1 cellular context compared by ENCODE assay signal in the genomic region with DNA sequence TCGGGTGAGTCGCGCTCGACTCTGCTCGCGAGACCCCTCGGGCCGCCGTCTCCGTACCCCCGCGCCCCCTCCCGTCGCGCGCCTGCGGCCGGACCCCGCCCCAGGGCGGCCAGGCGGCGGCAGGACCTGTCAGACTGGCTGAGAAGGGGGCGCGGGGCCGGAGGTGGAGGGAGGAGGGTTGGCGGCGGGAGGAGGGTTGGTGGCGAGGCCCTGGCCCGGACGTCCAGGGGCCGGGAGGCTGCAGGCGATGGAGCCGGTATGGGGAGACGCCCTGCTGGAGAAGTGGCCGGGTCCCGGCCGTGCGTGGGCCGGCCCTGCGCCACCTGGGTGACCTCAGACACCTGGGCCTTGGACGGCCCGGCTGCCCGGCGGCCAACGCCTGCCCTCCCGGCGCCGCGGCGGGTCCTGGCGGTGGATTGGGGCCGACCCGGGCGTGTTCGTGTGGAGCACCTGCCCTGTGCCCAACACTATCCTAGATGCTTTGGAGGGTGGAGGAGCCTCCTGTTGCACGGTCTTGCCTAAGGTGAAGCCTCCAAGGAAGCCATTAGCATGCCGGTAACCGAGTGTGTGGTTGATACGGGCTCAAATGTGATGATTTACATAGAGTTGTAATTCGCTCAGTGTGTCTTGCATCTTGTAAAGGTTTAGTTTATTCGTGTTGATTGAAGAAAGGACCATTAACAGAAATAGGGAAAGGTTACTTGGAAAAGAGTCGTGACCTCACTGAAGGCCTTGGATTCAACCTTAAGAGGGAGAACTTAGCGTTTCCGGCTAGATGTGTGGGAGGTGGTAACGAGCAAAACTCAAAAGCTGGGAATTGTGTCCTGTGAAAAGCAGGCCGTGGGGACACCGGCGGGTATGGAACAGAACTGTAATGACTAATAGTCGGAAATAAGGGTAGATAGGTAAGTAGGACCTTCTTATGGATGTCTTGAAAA.
TF ChIP-seq lines count a peak whose summit lies in the region.

No MANE protein-coding gene starts in this region.

TF ChIP-seq in K562, 482 proteins besides CTCF, POLR2A, EP300 and RAD21 (continues in another document):
- TF ChIP-seq SAP30 (IDR thresholded peaks at IDR 0.05; ENCODE audit: borderline replicate concordance, insufficient read depth, low read depth, low read length, poor library complexity, severe bottlenecking), result no peak
- TF ChIP-seq KAT8 (IDR thresholded peaks at IDR 0.05; ENCODE audit: low read depth), result no peak
- no peak for TF ChIP-seq ZNF696 (CRISPR knock-in tag; conservative IDR thresholded peaks at IDR 0.05)
- 0 out of 2 replicates have a peak, but pooled peaks have one; percentile 73 for TF ChIP-seq OTX1 (CRISPR knock-in tag; IDR thresholded peaks at IDR 0.05)
- peak; percentile 75 for TF ChIP-seq ZNF431 (CRISPR knock-in tag; IDR thresholded peaks at IDR 0.05)
- no peak for TF ChIP-seq KLF6 (CRISPR knock-in tag; IDR thresholded peaks at IDR 0.05; ENCODE audit: borderline replicate concordance)
- peak; percentile 30; the same call in 1 of the 2 replicates for TF ChIP-seq GTF2E2 (tag; IDR thresholded peaks at IDR 0.05)
- peak; percentile 91; the same call in 1 of the 2 replicates for TF ChIP-seq ZBTB7A (IDR thresholded peaks at IDR 0.05; ENCODE audit: borderline replicate concordance, control insufficient read depth, low read depth, low read length)
- TF ChIP-seq, protein P1, sequence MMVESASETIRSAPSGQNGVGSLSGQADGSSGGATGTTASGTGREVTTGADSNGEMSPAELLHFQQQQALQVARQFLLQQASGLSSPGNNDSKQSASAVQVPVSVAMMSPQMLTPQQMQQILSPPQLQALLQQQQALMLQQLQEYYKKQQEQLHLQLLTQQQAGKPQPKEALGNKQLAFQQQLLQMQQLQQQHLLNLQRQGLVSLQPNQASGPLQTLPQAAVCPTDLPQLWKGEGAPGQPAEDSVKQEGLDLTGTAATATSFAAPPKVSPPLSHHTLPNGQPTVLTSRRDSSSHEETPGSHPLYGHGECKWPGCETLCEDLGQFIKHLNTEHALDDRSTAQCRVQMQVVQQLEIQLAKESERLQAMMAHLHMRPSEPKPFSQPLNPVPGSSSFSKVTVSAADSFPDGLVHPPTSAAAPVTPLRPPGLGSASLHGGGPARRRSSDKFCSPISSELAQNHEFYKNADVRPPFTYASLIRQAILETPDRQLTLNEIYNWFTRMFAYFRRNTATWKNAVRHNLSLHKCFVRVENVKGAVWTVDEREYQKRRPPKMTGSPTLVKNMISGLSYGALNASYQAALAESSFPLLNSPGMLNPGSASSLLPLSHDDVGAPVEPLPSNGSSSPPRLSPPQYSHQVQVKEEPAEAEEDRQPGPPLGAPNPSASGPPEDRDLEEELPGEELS (CRISPR knock-in tag; IDR thresholded peaks at IDR 0.05; ENCODE audit: borderline replicate concordance), result no peak
- no peak; the same call in 1 of the 2 replicates for TF ChIP-seq NFXL1 (CRISPR knock-in tag; IDR thresholded peaks at IDR 0.05)
- TF ChIP-seq HDAC8 (tag; IDR thresholded peaks at IDR 0.05), result no peak
- TF ChIP-seq, protein P2, sequence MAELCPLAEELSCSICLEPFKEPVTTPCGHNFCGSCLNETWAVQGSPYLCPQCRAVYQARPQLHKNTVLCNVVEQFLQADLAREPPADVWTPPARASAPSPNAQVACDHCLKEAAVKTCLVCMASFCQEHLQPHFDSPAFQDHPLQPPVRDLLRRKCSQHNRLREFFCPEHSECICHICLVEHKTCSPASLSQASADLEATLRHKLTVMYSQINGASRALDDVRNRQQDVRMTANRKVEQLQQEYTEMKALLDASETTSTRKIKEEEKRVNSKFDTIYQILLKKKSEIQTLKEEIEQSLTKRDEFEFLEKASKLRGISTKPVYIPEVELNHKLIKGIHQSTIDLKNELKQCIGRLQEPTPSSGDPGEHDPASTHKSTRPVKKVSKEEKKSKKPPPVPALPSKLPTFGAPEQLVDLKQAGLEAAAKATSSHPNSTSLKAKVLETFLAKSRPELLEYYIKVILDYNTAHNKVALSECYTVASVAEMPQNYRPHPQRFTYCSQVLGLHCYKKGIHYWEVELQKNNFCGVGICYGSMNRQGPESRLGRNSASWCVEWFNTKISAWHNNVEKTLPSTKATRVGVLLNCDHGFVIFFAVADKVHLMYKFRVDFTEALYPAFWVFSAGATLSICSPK (IDR thresholded peaks at IDR 0.05; ENCODE audit: borderline replicate concordance), result no peak
- TF ChIP-seq MEIS2 (IDR thresholded peaks at IDR 0.05; ENCODE audit: partially characterized antibody), result peak; percentile 5
- TF ChIP-seq, protein P3, sequence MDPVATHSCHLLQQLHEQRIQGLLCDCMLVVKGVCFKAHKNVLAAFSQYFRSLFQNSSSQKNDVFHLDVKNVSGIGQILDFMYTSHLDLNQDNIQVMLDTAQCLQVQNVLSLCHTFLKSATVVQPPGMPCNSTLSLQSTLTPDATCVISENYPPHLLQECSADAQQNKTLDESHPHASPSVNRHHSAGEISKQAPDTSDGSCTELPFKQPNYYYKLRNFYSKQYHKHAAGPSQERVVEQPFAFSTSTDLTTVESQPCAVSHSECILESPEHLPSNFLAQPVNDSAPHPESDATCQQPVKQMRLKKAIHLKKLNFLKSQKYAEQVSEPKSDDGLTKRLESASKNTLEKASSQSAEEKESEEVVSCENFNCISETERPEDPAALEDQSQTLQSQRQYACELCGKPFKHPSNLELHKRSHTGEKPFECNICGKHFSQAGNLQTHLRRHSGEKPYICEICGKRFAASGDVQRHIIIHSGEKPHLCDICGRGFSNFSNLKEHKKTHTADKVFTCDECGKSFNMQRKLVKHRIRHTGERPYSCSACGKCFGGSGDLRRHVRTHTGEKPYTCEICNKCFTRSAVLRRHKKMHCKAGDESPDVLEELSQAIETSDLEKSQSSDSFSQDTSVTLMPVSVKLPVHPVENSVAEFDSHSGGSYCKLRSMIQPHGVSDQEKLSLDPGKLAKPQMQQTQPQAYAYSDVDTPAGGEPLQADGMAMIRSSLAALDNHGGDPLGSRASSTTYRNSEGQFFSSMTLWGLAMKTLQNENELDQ (CRISPR knock-in tag; IDR thresholded peaks at IDR 0.05; ENCODE audit: borderline replicate concordance), result no peak
- TF ChIP-seq, protein P4, sequence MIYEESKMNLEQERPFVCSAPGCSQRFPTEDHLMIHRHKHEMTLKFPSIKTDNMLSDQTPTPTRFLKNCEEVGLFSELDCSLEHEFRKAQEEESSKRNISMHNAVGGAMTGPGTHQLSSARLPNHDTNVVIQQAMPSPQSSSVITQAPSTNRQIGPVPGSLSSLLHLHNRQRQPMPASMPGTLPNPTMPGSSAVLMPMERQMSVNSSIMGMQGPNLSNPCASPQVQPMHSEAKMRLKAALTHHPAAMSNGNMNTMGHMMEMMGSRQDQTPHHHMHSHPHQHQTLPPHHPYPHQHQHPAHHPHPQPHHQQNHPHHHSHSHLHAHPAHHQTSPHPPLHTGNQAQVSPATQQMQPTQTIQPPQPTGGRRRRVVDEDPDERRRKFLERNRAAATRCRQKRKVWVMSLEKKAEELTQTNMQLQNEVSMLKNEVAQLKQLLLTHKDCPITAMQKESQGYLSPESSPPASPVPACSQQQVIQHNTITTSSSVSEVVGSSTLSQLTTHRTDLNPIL (CRISPR knock-in tag; IDR thresholded peaks at IDR 0.05), result 0 out of 2 replicates have a peak, but pooled peaks have one; percentile 47
- no peak for TF ChIP-seq MTA2 (IDR thresholded peaks at IDR 0.05; ENCODE audit: low read depth)
- no peak for TF ChIP-seq PHF8 (IDR thresholded peaks at IDR 0.05; ENCODE audit: borderline replicate concordance, low read length)
- TF ChIP-seq SP2 (IDR thresholded peaks at IDR 0.05; ENCODE audit: extremely low read depth, low read depth, low read length, poor library complexity, severe bottlenecking), result no peak
- no peak for TF ChIP-seq ZNF354B (CRISPR knock-in tag; IDR thresholded peaks at IDR 0.05)
- TF ChIP-seq SAFB (IDR thresholded peaks at IDR 0.05; ENCODE audit: borderline replicate concordance, low read depth, low read length), result 0 out of 2 replicates have a peak, but pooled peaks have one; percentile 34
- no peak for TF ChIP-seq YBX1 (IDR thresholded peaks at IDR 0.05)
- no peak for TF ChIP-seq XRCC5 (IDR thresholded peaks at IDR 0.05; ENCODE audit: low read depth, low read length)
- no peak for TF ChIP-seq HMG20A (CRISPR knock-in tag; conservative IDR thresholded peaks at IDR 0.05)
- TF ChIP-seq, protein P5, sequence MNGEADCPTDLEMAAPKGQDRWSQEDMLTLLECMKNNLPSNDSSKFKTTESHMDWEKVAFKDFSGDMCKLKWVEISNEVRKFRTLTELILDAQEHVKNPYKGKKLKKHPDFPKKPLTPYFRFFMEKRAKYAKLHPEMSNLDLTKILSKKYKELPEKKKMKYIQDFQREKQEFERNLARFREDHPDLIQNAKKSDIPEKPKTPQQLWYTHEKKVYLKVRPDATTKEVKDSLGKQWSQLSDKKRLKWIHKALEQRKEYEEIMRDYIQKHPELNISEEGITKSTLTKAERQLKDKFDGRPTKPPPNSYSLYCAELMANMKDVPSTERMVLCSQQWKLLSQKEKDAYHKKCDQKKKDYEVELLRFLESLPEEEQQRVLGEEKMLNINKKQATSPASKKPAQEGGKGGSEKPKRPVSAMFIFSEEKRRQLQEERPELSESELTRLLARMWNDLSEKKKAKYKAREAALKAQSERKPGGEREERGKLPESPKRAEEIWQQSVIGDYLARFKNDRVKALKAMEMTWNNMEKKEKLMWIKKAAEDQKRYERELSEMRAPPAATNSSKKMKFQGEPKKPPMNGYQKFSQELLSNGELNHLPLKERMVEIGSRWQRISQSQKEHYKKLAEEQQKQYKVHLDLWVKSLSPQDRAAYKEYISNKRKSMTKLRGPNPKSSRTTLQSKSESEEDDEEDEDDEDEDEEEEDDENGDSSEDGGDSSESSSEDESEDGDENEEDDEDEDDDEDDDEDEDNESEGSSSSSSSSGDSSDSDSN (IDR thresholded peaks at IDR 0.05; ENCODE audit: borderline replicate concordance in 1 of 2, low read depth in 2 of 2, low read length in 2 of 2), result peak in 1 of 2 experiments; percentile 66; a peak in 1 of 4 replicates
- TF ChIP-seq, protein P6, sequence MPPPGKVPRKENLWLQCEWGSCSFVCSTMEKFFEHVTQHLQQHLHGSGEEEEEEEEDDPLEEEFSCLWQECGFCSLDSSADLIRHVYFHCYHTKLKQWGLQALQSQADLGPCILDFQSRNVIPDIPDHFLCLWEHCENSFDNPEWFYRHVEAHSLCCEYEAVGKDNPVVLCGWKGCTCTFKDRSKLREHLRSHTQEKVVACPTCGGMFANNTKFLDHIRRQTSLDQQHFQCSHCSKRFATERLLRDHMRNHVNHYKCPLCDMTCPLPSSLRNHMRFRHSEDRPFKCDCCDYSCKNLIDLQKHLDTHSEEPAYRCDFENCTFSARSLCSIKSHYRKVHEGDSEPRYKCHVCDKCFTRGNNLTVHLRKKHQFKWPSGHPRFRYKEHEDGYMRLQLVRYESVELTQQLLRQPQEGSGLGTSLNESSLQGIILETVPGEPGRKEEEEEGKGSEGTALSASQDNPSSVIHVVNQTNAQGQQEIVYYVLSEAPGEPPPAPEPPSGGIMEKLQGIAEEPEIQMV (tag; conservative IDR thresholded peaks at IDR 0.05; ENCODE audit: low read depth), result no peak
- peak; percentile 41; the same call in 1 of the 2 replicates for TF ChIP-seq NR3C1 (CRISPR knock-in tag; IDR thresholded peaks at IDR 0.05)
- 0 out of 4 replicates have a peak, but pooled peaks of 1 of the 2 experiments have one; percentile 21 for TF ChIP-seq MAZ (CRISPR knock-in tag; conservative IDR thresholded peaks at IDR 0.05 in 1 of 2, IDR thresholded peaks at IDR 0.05 in 1 of 2)
- TF ChIP-seq HDAC1 (IDR thresholded peaks at IDR 0.05), result peak in 1 of 2 experiments; percentile 30; a peak in 1 of 4 replicates
- TF ChIP-seq MYNN (IDR thresholded peaks at IDR 0.05), result no peak
- TF ChIP-seq MYNN (CRISPR knock-in tag; IDR thresholded peaks at IDR 0.05), result no peak
- no peak for TF ChIP-seq ZNF644 (tag; IDR thresholded peaks at IDR 0.05; ENCODE audit: low read depth)
- no peak for TF ChIP-seq NFATC3 (IDR thresholded peaks at IDR 0.05)
- TF ChIP-seq NBN (IDR thresholded peaks at IDR 0.05; ENCODE audit: low read depth), result peak; percentile 41; the same call in 1 of the 2 replicates
- TF ChIP-seq, protein P7, sequence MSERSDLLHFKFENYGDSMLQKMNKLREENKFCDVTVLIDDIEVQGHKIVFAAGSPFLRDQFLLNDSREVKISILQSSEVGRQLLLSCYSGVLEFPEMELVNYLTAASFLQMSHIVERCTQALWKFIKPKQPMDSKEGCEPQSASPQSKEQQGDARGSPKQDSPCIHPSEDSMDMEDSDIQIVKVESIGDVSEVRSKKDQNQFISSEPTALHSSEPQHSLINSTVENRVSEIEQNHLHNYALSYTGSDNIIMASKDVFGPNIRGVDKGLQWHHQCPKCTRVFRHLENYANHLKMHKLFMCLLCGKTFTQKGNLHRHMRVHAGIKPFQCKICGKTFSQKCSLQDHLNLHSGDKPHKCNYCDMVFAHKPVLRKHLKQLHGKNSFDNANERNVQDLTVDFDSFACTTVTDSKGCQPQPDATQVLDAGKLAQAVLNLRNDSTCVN (CRISPR knock-in tag; IDR thresholded peaks at IDR 0.05), result no peak
- no peak for TF ChIP-seq NR2C1 (IDR thresholded peaks at IDR 0.05)
- TF ChIP-seq NR2C1 (tag; IDR thresholded peaks at IDR 0.05), result 0 out of 2 replicates have a peak, but pooled peaks have one; percentile 33
- no peak for TF ChIP-seq PML (IDR thresholded peaks at IDR 0.05; ENCODE audit: low read length)
- no peak for TF ChIP-seq MEF2D (tag; conservative IDR thresholded peaks at IDR 0.05; ENCODE audit: low read depth)
- TF ChIP-seq ZNF224 (CRISPR knock-in tag; IDR thresholded peaks at IDR 0.05), result no peak
- no peak for TF ChIP-seq CBX2 (IDR thresholded peaks at IDR 0.05; ENCODE audit: insufficient read depth, low read length, poor library complexity, severe bottlenecking)
- TF ChIP-seq ETV1 (tag; conservative IDR thresholded peaks at IDR 0.05; ENCODE audit: low read depth), result peak; percentile 77
- peak; percentile 75 for TF ChIP-seq RBBP5 (IDR thresholded peaks at IDR 0.05; ENCODE audit: borderline replicate concordance, insufficient read depth, low read length, poor library complexity, severe bottlenecking)
- TF ChIP-seq RCOR1 (IDR thresholded peaks at IDR 0.05; ENCODE audit: borderline replicate concordance in 1 of 2, low read depth in 2 of 2, low read length in 2 of 2), result no peak
- TF ChIP-seq, protein P8, sequence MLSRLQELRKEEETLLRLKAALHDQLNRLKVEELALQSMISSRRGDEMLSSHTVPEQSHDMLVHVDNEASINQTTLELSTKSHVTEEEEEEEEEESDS (CRISPR knock-in tag; IDR thresholded peaks at IDR 0.05), result no peak
- TF ChIP-seq, protein P9, sequence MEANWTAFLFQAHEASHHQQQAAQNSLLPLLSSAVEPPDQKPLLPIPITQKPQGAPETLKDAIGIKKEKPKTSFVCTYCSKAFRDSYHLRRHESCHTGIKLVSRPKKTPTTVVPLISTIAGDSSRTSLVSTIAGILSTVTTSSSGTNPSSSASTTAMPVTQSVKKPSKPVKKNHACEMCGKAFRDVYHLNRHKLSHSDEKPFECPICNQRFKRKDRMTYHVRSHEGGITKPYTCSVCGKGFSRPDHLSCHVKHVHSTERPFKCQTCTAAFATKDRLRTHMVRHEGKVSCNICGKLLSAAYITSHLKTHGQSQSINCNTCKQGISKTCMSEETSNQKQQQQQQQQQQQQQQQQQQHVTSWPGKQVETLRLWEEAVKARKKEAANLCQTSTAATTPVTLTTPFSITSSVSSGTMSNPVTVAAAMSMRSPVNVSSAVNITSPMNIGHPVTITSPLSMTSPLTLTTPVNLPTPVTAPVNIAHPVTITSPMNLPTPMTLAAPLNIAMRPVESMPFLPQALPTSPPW (CRISPR knock-in tag; IDR thresholded peaks at IDR 0.05), result peak; percentile 76
- TF ChIP-seq MTF1 (CRISPR knock-in tag; IDR thresholded peaks at IDR 0.05; ENCODE audit: borderline replicate concordance), result no peak
- TF ChIP-seq NCOR1 (IDR thresholded peaks at IDR 0.05), result no peak
